ENCODE assay signal across 17 cellular contexts in genomic region chr17:46088595-46088994, GRCh38.
A peak's percentile ranks its signal among the peaks of the same experiment; 100 is the strongest.
DNase-seq lines count a peak whose midpoint lies in the region; ATAC-seq and TF ChIP-seq lines count a peak whose summit lies in the region.
"Had no signal": no experiment of that assay in that cellular context is flagged by ENCODE, and none has a peak within 500 bp of the region (broad histone marks: within the 10 kb centered on the region; RNA-seq: fewer than 3 reads in every experiment).

No MANE protein-coding gene starts in this region.

- no peak overlapping the region for H3K27ac ChIP-seq in CD4-positive, alpha-beta memory T cell (ENCODE audit: low read depth, low read length)
- H3K27ac ChIP-seq in H9 (ENCODE audit: insufficient read length, low read depth, low read length), result no peak overlapping the region
- H3K27ac ChIP-seq: Peyer's patch had no signal

- H2BK12ac ChIP-seq in H9 (ENCODE audit: insufficient read length, low read depth, low read length), result no peak overlapping the region

- no peak overlapping the region for H2BK15ac ChIP-seq in H9 (ENCODE audit: low read depth, low read length)

- intact Hi-C loops in CD4-positive, alpha-beta memory T cell (cut with micrococcal nuclease), result no loop called here

- no peaks in the 10 kb centered on the region for H3K9me3 ChIP-seq in CD4-positive, alpha-beta memory T cell (ENCODE audit: control insufficient read depth in 1 of 2, low read length in 2 of 2)
- H3K9me3 ChIP-seq in H9 (ENCODE audit: control insufficient read depth, low read depth, low read length), result no peaks in the 10 kb centered on the region
- H3K9me3 ChIP-seq: Peyer's patch had no signal

- no CpG with 5 or more reads among the region's 2 CpGs for WGBS in H9 (ENCODE audit: extremely low coverage, insufficient read length, low lambda C conversion rate)

- H3K9me3 Mint-ChIP-seq in CD4-positive, alpha-beta memory T cell, result peaks cover 0 to 2% (median 0%) of the 10 kb centered on the region in 8 donors
- no peaks in the 10 kb centered on the region for H3K9me3 Mint-ChIP-seq in H9
- no peaks in the 10 kb centered on the region for H3K9me3 Mint-ChIP-seq in activated naive CD8-positive, alpha-beta T cell treated with anti-CD3 and anti-CD28 coated beads, Interleukin-2, amount 50 U/mL, for 24 hours
- H3K9me3 Mint-ChIP-seq in naive thymus-derived CD8-positive, alpha-beta T cell, result no peaks in the 10 kb centered on the region

- H3K14ac ChIP-seq in H9 (ENCODE audit: insufficient read depth, low read length), result no peak overlapping the region

- no peak overlapping the region for H3K23ac ChIP-seq in H9 (ENCODE audit: insufficient read length, low read depth, low read length)

- no peak overlapping the region for H3K56ac ChIP-seq in H9 (ENCODE audit: insufficient read length, low read depth, low read length)

- no peak overlapping the region for H2AK5ac ChIP-seq in H9 (ENCODE audit: insufficient read length, low read length)

- H3K27ac Mint-ChIP-seq in CD4-positive, alpha-beta memory T cell, result peak overlapping the region in 4 of 7 donors; percentile 19 to 66 (median 46)
- peak overlapping the region in 2 of 3 experiments; percentile 41 to 46; a peak in 1 of 7 replicates for H3K27ac Mint-ChIP-seq in H9
- H3K27ac Mint-ChIP-seq in activated naive CD8-positive, alpha-beta T cell treated with anti-CD3 and anti-CD28 coated beads, Interleukin-2, amount 50 U/mL, for 24 hours, result peak overlapping the region; percentile 88
- peak overlapping the region in 6 of 10 donors; percentile 54 to 84 (median 64) for H3K27ac Mint-ChIP-seq in naive thymus-derived CD8-positive, alpha-beta T cell
- H3K27ac Mint-ChIP-seq: B cell had no signal

- ATAC-seq in activated naive CD8-positive, alpha-beta T cell treated with anti-CD3 and anti-CD28 coated beads, Interleukin-2, amount 50 U/mL, for 24 hours, result no peak
- no peak for ATAC-seq in naive thymus-derived CD8-positive, alpha-beta T cell
- ATAC-seq in HG03565 (IDR thresholded peaks at IDR 0.05; ENCODE audit: unreplicated experiment), result no peak

- H3K36me3 ChIP-seq in CD4-positive, alpha-beta memory T cell (ENCODE audit: insufficient read depth, low read length), result no peaks in the 10 kb centered on the region

- no peak for DNase-seq in CD4-positive, alpha-beta memory T cell
- no peak for DNase-seq in H9
- DNase-seq in activated naive CD8-positive, alpha-beta T cell treated with anti-CD3 and anti-CD28 coated beads, Interleukin-2, amount 50 U/mL, for 24 hours, result no peak
- no peak for DNase-seq in naive thymus-derived CD8-positive, alpha-beta T cell
- DNase-seq in NCI-H1092 (lab: John Stamatoyannopoulos, UW), result no peak
- no peak for DNase-seq in SIG-M5 treated with dmso at 0.1 percent for 504 hours (lab: John Stamatoyannopoulos, UW; ENCODE audit: unreplicated experiment)
- no peak for DNase-seq in NCI-H1436 (lab: John Stamatoyannopoulos, UW)
- DNase-seq: ACHN, HCEC 1CT, MV-4-11, NCI-H1436 treated with DMSO at 0.1 percent for 48 hours, NCI-H2081, NCI-H510A treated with DMSO at 0.1 percent for 48 hours, Peyer's patch, Right ventricle myocardium superior had no signal

- no peak overlapping the region for H2AFZ ChIP-seq in H9 (ENCODE audit: low read length)

- H3K79me2 ChIP-seq in H9 (ENCODE audit: insufficient read depth, low read length), result peaks cover 9% of the 10 kb centered on the region; the same call in 1 of the 2 replicates

- CTCF ChIA-PET in CD4-positive, alpha-beta memory T cell (lab: Charles Lee; ENCODE audit: partially characterized antibody), result no interaction called here

- no peak overlapping the region for H3K9ac ChIP-seq in H9 (ENCODE audit: extremely low read depth, insufficient read length, low read length)

- no peak overlapping the region for H2BK20ac ChIP-seq in H9 (ENCODE audit: low read depth, low read length, poor library complexity, severe bottlenecking)

- H3T11ph ChIP-seq in H9 (ENCODE audit: low read length), result no peak overlapping the region

- peaks cover 18% of the 10 kb centered on the region for H3K4me1 ChIP-seq in CD4-positive, alpha-beta memory T cell (ENCODE audit: insufficient read depth, low read length)
- H3K4me1 ChIP-seq in H9 (ENCODE audit: insufficient read depth, low read length), result no peaks in the 10 kb centered on the region
- H3K4me1 ChIP-seq: Peyer's patch had no signal

- no peak overlapping the region for H2BK120ac ChIP-seq in H9 (ENCODE audit: low read depth, low read length, poor library complexity, severe bottlenecking)

- POLR2A ChIA-PET in CD4-positive, alpha-beta memory T cell (lab: Charles Lee; ENCODE audit: partially characterized antibody), result interaction anchor here (0.7 kb wide), 1 partner anchor 105 kb away, joined by 3 read pairs; the partner anchor contains the start of gene KANSL1
- POLR2A ChIA-PET in naive thymus-derived CD8-positive, alpha-beta T cell (lab: Charles Lee), result interaction anchor here (0.9 to 1.3 kb wide), 2 partner anchors 19 to 105 kb away, joined by 3 read pairs; partner anchors contain the start of gene KANSL1

- no peak overlapping the region for H3K4me3 Mint-ChIP-seq in CD4-positive, alpha-beta memory T cell
- no peak overlapping the region for H3K4me3 Mint-ChIP-seq in H9
- H3K4me3 Mint-ChIP-seq in activated naive CD8-positive, alpha-beta T cell treated with anti-CD3 and anti-CD28 coated beads, Interleukin-2, amount 50 U/mL, for 24 hours, result no peak overlapping the region
- H3K4me3 Mint-ChIP-seq in naive thymus-derived CD8-positive, alpha-beta T cell, result peak overlapping the region in 1 of 10 donors; percentile 41
- H3K4me3 Mint-ChIP-seq: B cell had no signal

- H3K18ac ChIP-seq in H9 (ENCODE audit: insufficient read length, low read depth, low read length), result no peak overlapping the region

- no peak overlapping the region for H3K4ac ChIP-seq in H9 (ENCODE audit: low read depth, low read length)

- H4K20me1 ChIP-seq in H9 (ENCODE audit: control insufficient read depth, insufficient read depth, insufficient read length), result no peaks in the 10 kb centered on the region

- H4K5ac ChIP-seq in H9 (ENCODE audit: insufficient read length, low read depth, low read length), result no peak overlapping the region

- H3K23me2 ChIP-seq in H9 (ENCODE audit: insufficient read length, low read depth, low read length, poor library complexity, severe bottlenecking), result no peaks in the 10 kb centered on the region

- H3K4me2 ChIP-seq in H9 (ENCODE audit: insufficient read depth, insufficient read length, low read length), result no peak overlapping the region

- no peaks in the 10 kb centered on the region for H3K27me3 ChIP-seq in CD4-positive, alpha-beta memory T cell (ENCODE audit: insufficient read depth, low read length)
- H3K27me3 ChIP-seq in H9 (ENCODE audit: insufficient read depth, low read length), result no peaks in the 10 kb centered on the region
- H3K27me3 ChIP-seq: Peyer's patch had no signal

- H3K79me1 ChIP-seq in H9 (ENCODE audit: insufficient read depth, low read depth, low read length, poor library complexity, severe bottlenecking), result peaks cover 2% of the 10 kb centered on the region

- no peak overlapping the region for H2BK5ac ChIP-seq in H9 (ENCODE audit: insufficient read length, low read length)

- H3K4me3 ChIP-seq in CD4-positive, alpha-beta memory T cell (ENCODE audit: low read length in 2 of 2), result no peak overlapping the region
- H3K4me3 ChIP-seq: Peyer's patch had no signal

- H3K27me3 Mint-ChIP-seq in CD4-positive, alpha-beta memory T cell, result no peaks in the 10 kb centered on the region
- H3K27me3 Mint-ChIP-seq in H9 (ENCODE audit: low read depth), result no peaks in the 10 kb centered on the region; the same call in 1 of the 2 replicates
- H3K27me3 Mint-ChIP-seq in activated naive CD8-positive, alpha-beta T cell treated with anti-CD3 and anti-CD28 coated beads, Interleukin-2, amount 50 U/mL, for 24 hours, result no peaks in the 10 kb centered on the region
- no peaks in the 10 kb centered on the region for H3K27me3 Mint-ChIP-seq in naive thymus-derived CD8-positive, alpha-beta T cell
- H3K27me3 Mint-ChIP-seq: B cell had no signal

- H4K91ac ChIP-seq in H9 (ENCODE audit: insufficient read length, low read depth, low read length), result no peak overlapping the region

- no peak overlapping the region for H4K8ac ChIP-seq in H9 (replicated peaks; ENCODE audit: insufficient read length, low read depth, low read length)

- H3K4me1 Mint-ChIP-seq in CD4-positive, alpha-beta memory T cell, result peaks cover 39 to 72% (median 55%) of the 10 kb centered on the region in 4 donors
- peaks cover 5 to 9% of the 10 kb centered on the region in 2 experiments; a peak in 1 of 4 replicates for H3K4me1 Mint-ChIP-seq in H9
- peaks cover 59% of the 10 kb centered on the region for H3K4me1 Mint-ChIP-seq in activated naive CD8-positive, alpha-beta T cell treated with anti-CD3 and anti-CD28 coated beads, Interleukin-2, amount 50 U/mL, for 24 hours
- peaks cover 32 to 76% (median 64%) of the 10 kb centered on the region in 4 donors for H3K4me1 Mint-ChIP-seq in naive thymus-derived CD8-positive, alpha-beta T cell

- no peak for TF ChIP-seq CTCF in H9 (conservative IDR thresholded peaks at IDR 0.05)

- H3K36me3 Mint-ChIP-seq in CD4-positive, alpha-beta memory T cell, result peaks cover 7 to 59% of the 10 kb centered on the region in 2 donors
- peaks cover 11 to 28% (median 24%) of the 10 kb centered on the region in 3 experiments for H3K36me3 Mint-ChIP-seq in H9 (ENCODE audit: insufficient read depth in 1 of 3, low read depth in 3 of 3)
- H3K36me3 Mint-ChIP-seq in activated naive CD8-positive, alpha-beta T cell treated with anti-CD3 and anti-CD28 coated beads, Interleukin-2, amount 50 U/mL, for 24 hours (ENCODE audit: low read depth), result peaks cover 45% of the 10 kb centered on the region
- H3K36me3 Mint-ChIP-seq in naive thymus-derived CD8-positive, alpha-beta T cell, result peaks cover 0 to 62% (median 4%) of the 10 kb centered on the region in 3 donors
